9 cellular contexts compared by ENCODE assay signal in genomic region chr17:44223574-44224046, GRCh38. TPM values are rescaled to one million over a fixed set of nuclear protein-coding genes. Genes with fewer than 3 reads are reported as not detected.
DNase-seq lines count a peak whose midpoint lies in the region; ATAC-seq and TF ChIP-seq lines count a peak whose summit lies in the region.
"Had no signal": no experiment of that assay in that cellular context is flagged by ENCODE, and none has a peak within 500 bp of the region (broad histone marks: within the 10 kb centered on the region; RNA-seq: fewer than 3 reads in every experiment).

No MANE protein-coding gene starts in this region.

- no peak overlapping the region for H2AFZ ChIP-seq in PC-3 (ENCODE audit: low read length)

- no peaks in the 10 kb centered on the region for H3K9me2 ChIP-seq in PC-3 (replicated peaks; ENCODE audit: low read length)

- TF ChIP-seq EP300 in ovary (IDR thresholded peaks at IDR 0.05) = no peak

- H3K27ac ChIP-seq in CD4-positive, alpha-beta T cell (ENCODE audit: low read depth, low read length) = no peak overlapping the region
- peak overlapping the region; percentile 87 for H3K27ac ChIP-seq in PC-3 (ENCODE audit: low read length)
- H3K27ac ChIP-seq in ovary = peak overlapping the region; percentile 32 to 99

- peak overlapping the region; percentile 97 for H3K9ac ChIP-seq in PC-3 (ENCODE audit: low read length)

- in situ Hi-C loops in GM13977 (cut with MboI; ENCODE audit: low pct_unique_long_range_greater_than_20kb, low sequenced_read_pairs, unreplicated experiment) = loop anchor here (25.0 kb wide), 1 partner anchor 289 kb away; the partner anchor contains the start of gene GPATCH8

- peaks cover 21% of the 10 kb centered on the region for H3K36me3 Mint-ChIP-seq in CD4-positive, alpha-beta T cell (ENCODE audit: low read depth)

- peaks cover 32% of the 10 kb centered on the region for H3K79me2 ChIP-seq in PC-3 (ENCODE audit: low read length)

- no peaks in the 10 kb centered on the region for H3K27me3 ChIP-seq in CD4-positive, alpha-beta T cell (ENCODE audit: control insufficient read depth, insufficient read depth, low read length)
- H3K27me3 ChIP-seq in PC-3 (ENCODE audit: low read length) (no peaks in the 10 kb centered on the region), ovary (no peaks in the 10 kb centered on the region), H7 (ENCODE audit: control insufficient read depth, insufficient read depth, low read length) (no peaks in the 10 kb centered on the region)

- intact Hi-C loops in CD4-positive, alpha-beta T cell (cut with DNase I, micrococcal nuclease) = no loop called here
- intact Hi-C loops in PC-3 (cut with micrococcal nuclease) (no loop called here), ovary (cut with DNase I) (loop anchor here in 1 of 4 donors (5.0 kb wide), 2 partner anchors 84 to 104 kb away; partner anchors contain the start of gene RUNDC3A)

- no peak for TF ChIP-seq POLR2A in ovary (IDR thresholded peaks at IDR 0.05)

- H3K36me3 ChIP-seq in PC-3 (ENCODE audit: low read depth, low read length) = no peaks in the 10 kb centered on the region
- no peaks in the 10 kb centered on the region for H3K36me3 ChIP-seq in ovary
- H3K36me3 ChIP-seq in H7 (replicated peaks; ENCODE audit: control insufficient read depth, insufficient read depth, low read length) = no peaks in the 10 kb centered on the region

- H3K4me1 ChIP-seq in PC-3 (ENCODE audit: insufficient read depth, low read length) (peaks cover 30% of the 10 kb centered on the region), ovary (ENCODE audit: insufficient read depth) (peaks cover 8% of the 10 kb centered on the region)

- no peaks in the 10 kb centered on the region for H3K9me3 ChIP-seq in CD4-positive, alpha-beta T cell (ENCODE audit: control insufficient read depth, low read length)
- H3K9me3 ChIP-seq in PC-3 (ENCODE audit: low read length) = no peaks in the 10 kb centered on the region
- H3K9me3 ChIP-seq in ovary = no peaks in the 10 kb centered on the region

- BruUV-seq in PC-3 (replicated peaks; lab: Mats Ljungman, UMichigan) = no TSS peak

- no peaks in the 10 kb centered on the region for H3K27me3 Mint-ChIP-seq in CD4-positive, alpha-beta T cell

- no peak for ATAC-seq in CD4-positive, alpha-beta T cell (ENCODE audit: poor library complexity)
- ATAC-seq in PC-3 = peak; percentile 8
- no peak for ATAC-seq in GM21526 (IDR thresholded peaks at IDR 0.05; ENCODE audit: low FRiP score, unreplicated experiment)
- ATAC-seq: activated CD4-positive, CD25-positive, alpha-beta regulatory T cell treated with anti-CD3 and anti-CD28 coated beads, Interleukin-2, amount 50 U/mL, for 24 hours had no signal

- no peaks in the 10 kb centered on the region for H4K20me1 ChIP-seq in PC-3 (ENCODE audit: low read length)

- H3K4me3 ChIP-seq in PC-3 (ENCODE audit: low read length) (peak overlapping the region; percentile 95; the same call in 1 of the 2 replicates), epithelial cell of proximal tubule (ENCODE audit: low read depth, low read length) (no peak overlapping the region), ovary (no peak overlapping the region), H7 (ENCODE audit: insufficient read depth, low read depth, low read length) (no peak overlapping the region)

- POLR2A ChIA-PET in CD4-positive, alpha-beta T cell (lab: Charles Lee) = interaction anchor here (1.0 to 10.5 kb wide), 4 partner anchors 12 to 103 kb away, joined by 3 to 181 read pairs (median 18); partner anchors contain the start of gene ATXN7L3
- POLR2A ChIA-PET in PC-3 (lab: Charles Lee; ENCODE audit: unreplicated experiment) = interaction anchor here (0.6 kb wide), 1 partner anchor 106 kb away, joined by 4 read pairs; no protein-coding TSS in a partner anchor

- CTCF ChIA-PET in CD4-positive, alpha-beta T cell (lab: Charles Lee) = interaction anchor here (2.1 kb wide), 1 partner anchor 14 kb away, joined by 6 read pairs; no protein-coding TSS in a partner anchor
- CTCF ChIA-PET in PC-3 (lab: Charles Lee) = no interaction called here

- peak overlapping the region; percentile 89 for H3K4me3 Mint-ChIP-seq in CD4-positive, alpha-beta T cell

- peak overlapping the region; percentile 92 for H3K27ac Mint-ChIP-seq in CD4-positive, alpha-beta T cell

- H3K4me2 ChIP-seq in PC-3 (ENCODE audit: low read length) = peak overlapping the region; percentile 94

- DNase-seq in CD4-positive, alpha-beta T cell = no peak
- DNase-seq in PC-3 (peak; percentile 99), epithelial cell of proximal tubule (ENCODE audit: low read depth) (peak; percentile 80), ovary (peak in 4 of 5 donors; percentile 25 to 64 (median 50)), H7 (no peak), activated gamma-delta T cell treated with Interleukin-2 at 50 U/mL for 16 hours (no peak), GM13977 (ENCODE audit: low spot score) (no peak)

- peaks cover 14% of the 10 kb centered on the region for H3K4me1 Mint-ChIP-seq in CD4-positive, alpha-beta T cell (ENCODE audit: low read depth)

- H3K9me3 Mint-ChIP-seq in CD4-positive, alpha-beta T cell = no peaks in the 10 kb centered on the region

- H3F3A ChIP-seq in PC-3 (ENCODE audit: low read length, unreplicated experiment) = peaks cover 10% of the 10 kb centered on the region

- 24 to 29% (median 24%) methylated on average over 7 of the region's 7 CpGs for WGBS in ovary, 3 donors

- no peak for TF ChIP-seq CTCF in CD4-positive, alpha-beta T cell (IDR thresholded peaks at IDR 0.05)
- TF ChIP-seq CTCF in PC-3 (conservative IDR thresholded peaks at IDR 0.05; ENCODE audit: low read depth, low read length) (no peak), epithelial cell of proximal tubule (conservative IDR thresholded peaks at IDR 0.05; ENCODE audit: low read depth, low read length) (no peak), ovary (IDR thresholded peaks at IDR 0.05) (no peak), GM13977 (IDR thresholded peaks at IDR 0.05; ENCODE audit: extremely low read depth, insufficient read depth, missing control alignments) (no peak)

RNA-seq across cellular contexts. Expression of gene UBTF, which starts 4.1 kb away (rescaled TPM):
- 100 to 1,000 TPM; 148 to 158 TPM for total RNA-seq in CD4-positive, alpha-beta T cell
- total RNA-seq in PC-3 (2014; rRNA removed) = 139 and 183 TPM in 2 replicates
- 37.5 and 57.4 TPM in 2 replicates for total RNA-seq in epithelial cell of proximal tubule
- total RNA-seq in ovary = 100 to 1,000 TPM in 1 of 7 donors, 10 to 100 TPM in 6; 29.6 to 128 (median 81.5) TPM
- polyA plus RNA-seq in ovary = 10 to 100 TPM; 44.1 to 85.1 TPM
- total RNA-seq in H7 (2014; rRNA removed; shearing (Covaris generic)) = 63.3 and 66.2 TPM in 2 replicates

RNA-seq across cellular contexts. Expression of gene ATXN7L3, which starts 23.9 kb away (rescaled TPM):
- total RNA-seq in CD4-positive, alpha-beta T cell = 10 to 100 TPM; 85.2 to 99.2 TPM
- total RNA-seq in PC-3 (2014; rRNA removed) (73.9 and 78.3 TPM in 2 replicates), epithelial cell of proximal tubule (40.2 and 61.4 TPM in 2 replicates), ovary (10 to 100 TPM; 25.3 to 97.4 (median 72.6) TPM)
- 10 to 100 TPM; 33.6 to 45.1 TPM for polyA plus RNA-seq in ovary
- 80.6 and 83.4 TPM in 2 replicates for total RNA-seq in H7 (2014; rRNA removed; shearing (Covaris generic))

RNA-seq across cellular contexts. Expression of gene TMUB2, which starts 36.8 kb away (rescaled TPM):
- 10 to 100 TPM; 33.3 to 34.8 TPM for total RNA-seq in CD4-positive, alpha-beta T cell
- total RNA-seq in PC-3 (2014; rRNA removed) (38.3 and 43.4 TPM in 2 replicates), epithelial cell of proximal tubule (19.1 and 26.3 TPM in 2 replicates), ovary (10 to 100 TPM; 18.7 to 37.0 (median 28.6) TPM)
- 10 to 100 TPM; 22.5 to 36.8 TPM for polyA plus RNA-seq in ovary
- 19.1 and 25.7 TPM in 2 replicates for total RNA-seq in H7 (2014; rRNA removed; shearing (Covaris generic))

RNA-seq across cellular contexts. Expression of gene SLC4A1, which starts 44.3 kb away (rescaled TPM):
- not detected for total RNA-seq in CD4-positive, alpha-beta T cell
- not detected in 2 replicates for total RNA-seq in PC-3 (2014; rRNA removed)
- total RNA-seq in epithelial cell of proximal tubule = not detected in 2 replicates
- 1 to 10 TPM in 1 of 7 donors, under 1 TPM in 3, not detected in 3; 0.08 to 3.2 (median 0.35) TPM for total RNA-seq in ovary
- polyA plus RNA-seq in ovary = not detected
- 0.07 TPM in 2 replicates for total RNA-seq in H7 (2014; rRNA removed; shearing (Covaris generic))

RNA-seq across cellular contexts. Expression of gene ASB16, which starts 53.1 kb away (rescaled TPM):
- under 1 TPM in 1 of 2 experiments, not detected in 1; 0.11 TPM for total RNA-seq in CD4-positive, alpha-beta T cell
- total RNA-seq in PC-3 (2014; rRNA removed) (0.35 and 0.51 TPM in 2 replicates), epithelial cell of proximal tubule (not detected in 2 replicates), ovary (1 to 10 TPM in 3 of 7 donors, under 1 TPM in 3, not detected in 1; 0.24 to 1.8 (median 0.98) TPM)
- 1 to 10 TPM in 1 of 2 donors, under 1 TPM in 1; 0.10 to 1.3 TPM for polyA plus RNA-seq in ovary
- 0.17 TPM in 1 of 2 replicates, not detected in the other for total RNA-seq in H7 (2014; rRNA removed; shearing (Covaris generic))

Comparison
In these comparisons a context has a peak if more than half of its experiments do, and no peak if none do; other contexts are left out.
1. DNase-seq: peak in PC-3 (single experiment), epithelial cell of proximal tubule (single experiment) and ovary (4 of 5); none in CD4-positive, alpha-beta T cell (0 of 10), H7 (single experiment), activated gamma-delta T cell treated with Interleukin-2 at 50 U/mL for 16 hours (single experiment) and GM13977 (single experiment).